ENCODE assay signal across 27 cellular contexts in the genomic region with DNA sequence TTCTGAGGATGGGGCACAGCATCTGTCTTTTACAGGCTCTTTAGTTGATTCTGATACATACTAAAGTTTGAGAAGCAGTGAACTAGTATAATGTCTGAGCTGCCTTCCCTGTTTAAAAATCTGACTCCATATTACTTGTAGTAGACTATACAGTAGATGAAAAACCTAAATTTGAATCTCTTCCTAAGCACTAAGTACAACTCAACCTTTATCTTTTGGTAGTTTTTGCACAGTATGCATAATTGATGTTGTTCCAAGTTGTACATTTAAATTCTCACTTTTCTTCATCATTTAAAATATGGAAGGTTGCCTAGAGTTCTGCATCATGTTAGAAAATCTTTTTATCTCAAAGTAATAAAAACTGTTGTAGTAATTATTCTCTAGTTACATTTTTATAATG.
"Had no signal": no experiment of that assay in that cellular context is flagged by ENCODE, and none has a peak within 500 bp of the region (broad histone marks: within the 10 kb centered on the region; RNA-seq: fewer than 3 reads in every experiment).

No MANE protein-coding gene starts in this region.

- DNase-seq: hippocampal formation; kidney; left colon; left ventricle myocardium inferior; mesendoderm; naive B cell; natural killer cell; ovary; stimulated activated CD4-positive, alpha-beta T cell treated with anti-CD3 and anti-CD28 coated beads, Interleukin-12 subunit alpha, Interleukin-12 subunit beta, amount 100 ng/mL, for 4 hours; stimulated activated CD4-positive, alpha-beta T cell treated with anti-CD3 and anti-CD28 coated beads, Interleukin-15, amount 100 ng/mL, for 24 hours; stimulated activated CD4-positive, alpha-beta T cell treated with anti-CD3 and anti-CD28 coated beads, Interleukin-2, amount 100 ng/mL, for 24 hours; stimulated activated CD4-positive, alpha-beta T cell treated with anti-CD3 and anti-CD28 coated beads, Interleukin-4, amount 100 ng/mL, for 1 hour; stimulated activated naive B cell treated with anti-CD40 and anti-IgM and Interleukin-4, amounts not matched to agents 10 μg/mL and 1 μg/mL and 100 μg/mL, for 72 hours; stimulated activated naive CD8-positive, alpha-beta T cell treated with anti-CD3 and anti-CD28 coated beads, Interleukin-15, Interleukin-2, amounts not matched to agents 100 U/mL and 50 U/mL, for 24 hours; stomach; tibial artery; upper lobe of right lung had no signal

- ATAC-seq: left colon; sciatic nerve; stimulated activated naive B cell treated with anti-CD40 and anti-IgM and Interleukin-4, amounts not matched to agents 10 μg/mL and 1 μg/mL and 100 μg/mL, for 72 hours; stimulated activated naive CD8-positive, alpha-beta T cell treated with anti-CD3 and anti-CD28 coated beads, Interleukin-15, Interleukin-2, amounts not matched to agents 100 U/mL and 50 U/mL, for 24 hours; upper lobe of right lung had no signal

- H3K36me3 Mint-ChIP-seq: naive B cell, natural killer cell had no signal

- H3K4me1 ChIP-seq: left ventricle myocardium inferior, right atrium auricular region, stomach, suprapubic skin, tibial artery, upper lobe of right lung had no signal

- H3K9me3 ChIP-seq: ovary, right atrium auricular region, stomach, suprapubic skin, thoracic aorta, upper lobe of right lung had no signal

- H3K4me1 Mint-ChIP-seq: naive B cell; natural killer cell; stimulated activated naive B cell treated with anti-CD40 and anti-IgM and Interleukin-4, amounts not matched to agents 10 μg/mL and 1 μg/mL and 100 μg/mL, for 72 hours had no signal

- H3K4me3 ChIP-seq: left ventricle myocardium inferior, lung, ovary, right atrium auricular region, skin epidermis, stomach, suprapubic skin, thoracic aorta, tibial artery, upper lobe of right lung had no signal

- FAIRE-seq: islet of Langerhans, kidney, urothelium cell line had no signal

- H3K27ac Mint-ChIP-seq: mesothelial cell of epicardium; naive B cell; natural killer cell; progenitor cell of endocrine pancreas; stimulated activated naive B cell treated with anti-CD40 and anti-IgM and Interleukin-4, amounts not matched to agents 10 μg/mL and 1 μg/mL and 100 μg/mL, for 72 hours had no signal

- H3K36me3 ChIP-seq: ovary, right atrium auricular region, stomach, suprapubic skin, thoracic aorta, tibial artery, upper lobe of right lung had no signal

- H3K27ac ChIP-seq: left ventricle myocardium inferior, ovary, right atrium auricular region, skin epidermis, stomach, suprapubic skin, thoracic aorta, tibial artery, upper lobe of right lung had no signal

- H3K4me3 Mint-ChIP-seq: mesothelial cell of epicardium; natural killer cell; stimulated activated naive B cell treated with anti-CD40 and anti-IgM and Interleukin-4, amounts not matched to agents 10 μg/mL and 1 μg/mL and 100 μg/mL, for 72 hours had no signal
